Comparison of ENCODE assay signal across 9 cellular contexts in genomic region chr12:122190842-122191668, GRCh38. TPM values are rescaled to one million over a fixed set of nuclear protein-coding genes. Genes with fewer than 3 reads are reported as not detected.
DNase-seq lines count a peak whose midpoint lies in the region; ATAC-seq and TF ChIP-seq lines count a peak whose summit lies in the region.
"Had no signal": no experiment of that assay in that cellular context is flagged by ENCODE, and none has a peak within 500 bp of the region (broad histone marks: within the 10 kb centered on the region; RNA-seq: fewer than 3 reads in every experiment).

No MANE protein-coding gene starts in this region.

- peak; percentile 69 for TF ChIP-seq CTCF in CD8-positive, alpha-beta T cell (IDR thresholded peaks at IDR 0.05)
- TF ChIP-seq CTCF in fibroblast of mammary gland (conservative IDR thresholded peaks at IDR 0.05; ENCODE audit: control insufficient read depth, insufficient read depth, low read depth, low read length) (peak; percentile 87), parathyroid adenoma (IDR thresholded peaks at IDR 0.05) (peak; percentile 86)

- POLR2A ChIA-PET in CD8-positive, alpha-beta T cell (lab: Charles Lee): interaction anchor here (1.2 kb wide), 1 partner anchor 39 kb away, joined by 3 read pairs; no protein-coding TSS in a partner anchor

- peak; percentile 41 to 76 (median 64) for DNase-seq in CD8-positive, alpha-beta T cell
- peak; percentile 57 to 85 for DNase-seq in HAP-1 (ENCODE audit: low spot score in 2 of 2)
- peak; percentile 62 for DNase-seq in NT2/D1 (ENCODE audit: low read depth, low spot score)
- DNase-seq in activated T-cell treated with anti-CD3 and anti-CD28 coated beads for 24 hours (ENCODE audit: low read depth): peak; percentile 63
- peak; percentile 64 for DNase-seq in fibroblast of mammary gland (ENCODE audit: low read depth)

- no peak overlapping the region for H3K27ac ChIP-seq in CD8-positive, alpha-beta T cell (ENCODE audit: low read depth, low read length)
- no peak overlapping the region for H3K27ac ChIP-seq in parathyroid adenoma

- H3K27me3 ChIP-seq in CD8-positive, alpha-beta T cell (ENCODE audit: insufficient read depth, low read length): no peaks in the 10 kb centered on the region
- H3K27me3 ChIP-seq in HAP-1 (ENCODE audit: low read depth) (no peaks in the 10 kb centered on the region), NT2/D1 (ENCODE audit: insufficient read depth, insufficient read length) (no peaks in the 10 kb centered on the region), parathyroid adenoma (ENCODE audit: control insufficient read depth, insufficient read depth, low read length) (no peaks in the 10 kb centered on the region)

- H3K9me3 ChIP-seq in CD8-positive, alpha-beta T cell (ENCODE audit: low read length): no peaks in the 10 kb centered on the region
- H3K9me3 ChIP-seq in HAP-1 (0 out of 2 replicates have a peak, but pooled peaks cover 3% of the 10 kb centered on the region), NT2/D1 (ENCODE audit: insufficient read depth, low read length) (peaks cover 11% of the 10 kb centered on the region; the same call in 1 of the 2 replicates), parathyroid adenoma (ENCODE audit: control insufficient read depth, low read length) (no peaks in the 10 kb centered on the region)

- H3K36me3 ChIP-seq in CD8-positive, alpha-beta T cell (ENCODE audit: insufficient read depth, low read length): no peaks in the 10 kb centered on the region
- no peaks in the 10 kb centered on the region for H3K36me3 ChIP-seq in HAP-1 (replicated peaks)
- no peaks in the 10 kb centered on the region for H3K36me3 ChIP-seq in NT2/D1 (ENCODE audit: insufficient read depth, insufficient read length, low read length)
- H3K36me3 ChIP-seq in parathyroid adenoma (ENCODE audit: control insufficient read depth, insufficient read depth, low read length): no peaks in the 10 kb centered on the region

- H3K4me3 Mint-ChIP-seq in CD8-positive, alpha-beta T cell: no peak overlapping the region

- H3K4me2 ChIP-seq in parathyroid adenoma (ENCODE audit: low read length): no peak overlapping the region

- peaks cover 3% of the 10 kb centered on the region for H3K27me3 Mint-ChIP-seq in CD8-positive, alpha-beta T cell (ENCODE audit: low read depth)

- H3K4me3 ChIP-seq in CD8-positive, alpha-beta T cell (ENCODE audit: low read depth, low read length): no peak overlapping the region
- H3K4me3 ChIP-seq in HAP-1 (no peak overlapping the region), NT2/D1 (ENCODE audit: insufficient read length, low read depth) (no peak overlapping the region), fibroblast of mammary gland (ENCODE audit: control insufficient read depth, low read depth, low read length) (no peak overlapping the region), parathyroid adenoma (ENCODE audit: low read depth, low read length) (no peak overlapping the region)

- H2AFZ ChIP-seq in parathyroid adenoma: no peak overlapping the region

- H3K79me2 ChIP-seq in parathyroid adenoma: no peaks in the 10 kb centered on the region

- peak; percentile 93 for ATAC-seq in CD8-positive, alpha-beta T cell
- ATAC-seq in GM19328 (IDR thresholded peaks at IDR 0.05; ENCODE audit: unreplicated experiment) (no peak), HG03135 (IDR thresholded peaks at IDR 0.05; ENCODE audit: unreplicated experiment) (no peak)

- peaks cover 4% of the 10 kb centered on the region for H3K9me3 Mint-ChIP-seq in CD8-positive, alpha-beta T cell

- H3K27ac Mint-ChIP-seq in CD8-positive, alpha-beta T cell: no peak overlapping the region

- H3K36me3 Mint-ChIP-seq in CD8-positive, alpha-beta T cell: no peaks in the 10 kb centered on the region

- H3K4me1 ChIP-seq in CD8-positive, alpha-beta T cell (ENCODE audit: insufficient read depth, low read length): peaks cover 3% of the 10 kb centered on the region
- H3K4me1 ChIP-seq in HAP-1 (no peaks in the 10 kb centered on the region), NT2/D1 (ENCODE audit: insufficient read depth, insufficient read length) (peaks cover 3% of the 10 kb centered on the region), parathyroid adenoma (no peaks in the 10 kb centered on the region)

- CTCF ChIA-PET in CD8-positive, alpha-beta T cell (lab: Charles Lee): interaction anchor here (0.6 to 4.9 kb wide), 18 partner anchors 10 to 1681 kb away, joined by 3 to 37 read pairs (median 3); partner anchors contain the start of gene CFAP251

- in situ Hi-C loops in HAP-1 (cut with MboI; ENCODE audit: low sequenced_read_pairs): loop anchor here (10.0 kb wide), 1 partner anchor 136 kb away; no protein-coding TSS in a partner anchor

- H3K4me1 Mint-ChIP-seq in CD8-positive, alpha-beta T cell (ENCODE audit: low read depth): peaks cover 2% of the 10 kb centered on the region

- H3K9ac ChIP-seq in NT2/D1 (ENCODE audit: insufficient read length, low read depth) (no peak overlapping the region), parathyroid adenoma (no peak overlapping the region)

- intact Hi-C loops in CD8-positive, alpha-beta T cell (cut with DNase I, micrococcal nuclease): loop anchor here (1.0 to 5.0 kb wide), 5 partner anchors 60 to 274 kb away; partner anchors contain the start of gene CFAP251 (in 2 of the 2)

RNA-seq across cellular contexts. Expression of gene LRRC43, which starts 8.1 kb away (rescaled TPM):
- total RNA-seq in CD8-positive, alpha-beta T cell: under 1 TPM; 0.38 to 0.39 TPM
- total RNA-seq: T-helper 1 cell treated with Interleukin-12 subunit alpha and Interleukin-12 subunit beta and Interleukin-4 antibody, amounts not matched to agents 30 ng/mL and 1 ng/mL, for 36 hours had no signal

RNA-seq across cellular contexts. Expression of gene B3GNT4, which starts 12.5 kb away (rescaled TPM):
- total RNA-seq in CD8-positive, alpha-beta T cell: not detected

RNA-seq across cellular contexts. Expression of gene IL31, which starts 17.0 kb away (rescaled TPM):
- total RNA-seq in CD8-positive, alpha-beta T cell: not detected
- total RNA-seq: T-helper 1 cell treated with Interleukin-12 subunit alpha and Interleukin-12 subunit beta and Interleukin-4 antibody, amounts not matched to agents 30 ng/mL and 1 ng/mL, for 36 hours had no signal

RNA-seq across cellular contexts. Expression of gene DIABLO, which starts 34.8 kb away (rescaled TPM):
- total RNA-seq in CD8-positive, alpha-beta T cell: 100 to 1,000 TPM; 104 to 112 TPM
